Comparison of ENCODE assay signal across 19 cellular contexts in the genomic region with DNA sequence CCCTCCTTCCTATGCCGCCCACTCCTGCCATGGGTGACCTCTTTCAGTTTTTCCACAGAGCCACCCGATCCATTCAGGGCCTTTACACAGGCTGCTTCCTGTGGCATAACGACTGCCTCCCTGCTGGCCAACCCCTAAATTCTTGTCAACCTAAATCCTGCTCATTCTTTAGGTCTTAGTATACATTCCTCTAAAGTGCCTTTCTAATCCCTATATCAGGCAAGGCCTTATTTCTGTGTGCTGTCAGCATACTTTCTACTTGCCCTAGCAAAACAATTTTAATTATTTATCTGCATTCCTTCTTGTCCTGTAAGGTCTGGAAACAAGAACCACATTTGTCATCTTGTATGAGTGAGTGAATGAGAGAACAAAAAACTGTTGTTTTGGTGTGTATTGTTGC.
DNase-seq lines count a peak whose midpoint lies in the region; ATAC-seq, FAIRE-seq and TF ChIP-seq lines count a peak whose summit lies in the region.
"Had no signal": no experiment of that assay in that cellular context is flagged by ENCODE, and none has a peak within 500 bp of the region (broad histone marks: within the 10 kb centered on the region; RNA-seq: fewer than 3 reads in every experiment).

No MANE protein-coding gene starts in this region.

- H3K4me1 ChIP-seq in Caco-2 = peaks cover 19% of the 10 kb centered on the region
- no peaks in the 10 kb centered on the region for H3K4me1 ChIP-seq in IMR-90 (ENCODE audit: control insufficient read depth, insufficient read depth, low read length)
- H3K4me1 ChIP-seq in endodermal cell (ENCODE audit: control insufficient read depth, insufficient read depth, low read length) = no peaks in the 10 kb centered on the region
- peaks cover 27% of the 10 kb centered on the region for H3K4me1 ChIP-seq in parathyroid adenoma
- no peaks in the 10 kb centered on the region for H3K4me1 ChIP-seq in gastrocnemius medialis
- no peaks in the 10 kb centered on the region for H3K4me1 ChIP-seq in small intestine (ENCODE audit: control insufficient read depth in 2 of 2, insufficient read depth in 1 of 2, low read depth in 1 of 2, low read length in 1 of 2)

- no peak overlapping the region for H2BK20ac ChIP-seq in IMR-90 (ENCODE audit: low read depth, low read length)

- no peaks in the 10 kb centered on the region for H3K9me1 ChIP-seq in IMR-90 (ENCODE audit: insufficient read depth, low read length)

- TF ChIP-seq CTCF in Caco-2 (IDR thresholded peaks at IDR 0.05; ENCODE audit: insufficient read depth in 1 of 2, low read depth in 1 of 2, low read length in 1 of 2, severe bottlenecking in 1 of 2, unreplicated experiment in 1 of 2) (no peak), IMR-90 (conservative IDR thresholded peaks at IDR 0.05; ENCODE audit: low read depth, low read length) (no peak), endodermal cell (conservative IDR thresholded peaks at IDR 0.05) (no peak), parathyroid adenoma (IDR thresholded peaks at IDR 0.05) (no peak), gastrocnemius medialis (IDR thresholded peaks at IDR 0.05 in 4 of 5, conservative IDR thresholded peaks at IDR 0.05 in 1 of 5) (no peak)

- H4K8ac ChIP-seq in IMR-90 (ENCODE audit: low read depth in 2 of 2, low read length in 2 of 2) = no peak overlapping the region

- no peaks in the 10 kb centered on the region for H3K27me3 Mint-ChIP-seq in Caco-2 (ENCODE audit: insufficient read depth, unreplicated experiment)
- no peaks in the 10 kb centered on the region for H3K27me3 Mint-ChIP-seq in endodermal cell (ENCODE audit: insufficient read depth)

- H3K14ac ChIP-seq in IMR-90 (replicated peaks; ENCODE audit: low read depth, low read length) = no peak overlapping the region

- no peak overlapping the region for H4K91ac ChIP-seq in IMR-90 (ENCODE audit: insufficient read depth, low read depth, low read length)

- WGBS in IMR-90 (ENCODE audit: extremely low coverage in 2 of 2, insufficient read length in 1 of 2), 2 experiments = 53% methylated on average over 2 of the region's 3 CpGs; no CpG with 5 or more reads in 1 of the 2 experiments
- 82 to 83% methylated on average over 3 of the region's 3 CpGs for WGBS in endodermal cell (ENCODE audit: insufficient coverage in 1 of 2, insufficient read length in 1 of 2), 2 experiments
- 59 to 64% (median 64%) methylated on average over 3 of the region's 3 CpGs for WGBS in small intestine, 3 donors

- H3K4me3 Mint-ChIP-seq in Caco-2 (ENCODE audit: unreplicated experiment) = no peak overlapping the region
- no peak overlapping the region for H3K4me3 Mint-ChIP-seq in endodermal cell
- H3K4me3 Mint-ChIP-seq: CD14-positive monocyte had no signal

- H2AFZ ChIP-seq in IMR-90 (replicated peaks; ENCODE audit: low read length, poor library complexity) = no peak overlapping the region
- H2AFZ ChIP-seq in parathyroid adenoma = no peak overlapping the region
- H2AFZ ChIP-seq: GM23248 had no signal

- no peak overlapping the region for H2BK120ac ChIP-seq in IMR-90 (ENCODE audit: low read depth, low read length)

- H3K27ac Mint-ChIP-seq in Caco-2 (ENCODE audit: unreplicated experiment) (no peak overlapping the region), endodermal cell (no peak overlapping the region)
- H3K27ac Mint-ChIP-seq: CD14-positive monocyte had no signal

- H3K4me1 Mint-ChIP-seq in Caco-2 (ENCODE audit: low read depth, unreplicated experiment) (no peaks in the 10 kb centered on the region), endodermal cell (no peaks in the 10 kb centered on the region)

- no peak overlapping the region for H2BK5ac ChIP-seq in IMR-90 (ENCODE audit: low read depth, low read length, poor library complexity, severe bottlenecking)

- in situ Hi-C loops in IMR-90 (cut with MboI; ENCODE audit: low sequenced_read_pairs) (no loop called here), gastrocnemius medialis (cut with MboI; ENCODE audit: low sequenced_read_pairs in 4 of 4) (no loop called here)

- H2BK15ac ChIP-seq in IMR-90 (ENCODE audit: low read depth, low read length) = no peak overlapping the region

- no peak overlapping the region for H3K23ac ChIP-seq in IMR-90 (ENCODE audit: low read depth, low read length)

- no peak overlapping the region for H3K4me2 ChIP-seq in IMR-90 (ENCODE audit: low read depth, low read length)
- peak overlapping the region; percentile 13 for H3K4me2 ChIP-seq in parathyroid adenoma (ENCODE audit: low read length)

- TF ChIP-seq POLR2A in IMR-90 (IDR thresholded peaks at IDR 0.05; ENCODE audit: low read depth, low read length) (no peak), gastrocnemius medialis (IDR thresholded peaks at IDR 0.05) (no peak)

- H3K56ac ChIP-seq in IMR-90 (ENCODE audit: extremely low read depth, insufficient read depth, low read length) = no peak overlapping the region

- peaks cover 9% of the 10 kb centered on the region for H3K79me2 ChIP-seq in parathyroid adenoma

- H3K36me3 ChIP-seq in Caco-2 (ENCODE audit: control insufficient read depth, insufficient read depth, low read length) (no peaks in the 10 kb centered on the region), IMR-90 (ENCODE audit: control insufficient read depth, insufficient read depth, low read length) (no peaks in the 10 kb centered on the region), endodermal cell (ENCODE audit: control insufficient read depth, insufficient read depth, low read length) (no peaks in the 10 kb centered on the region), parathyroid adenoma (ENCODE audit: control insufficient read depth, insufficient read depth, low read length) (no peaks in the 10 kb centered on the region), gastrocnemius medialis (no peaks in the 10 kb centered on the region), small intestine (ENCODE audit: control insufficient read depth in 2 of 2, insufficient read depth in 2 of 2, low read length in 2 of 2) (no peaks in the 10 kb centered on the region)

- peak; percentile 39 to 55 for DNase-seq in Caco-2
- DNase-seq in IMR-90 = no peak
- peak; percentile 38 for DNase-seq in endodermal cell
- DNase-seq in COLO668 (lab: John Stamatoyannopoulos, UW; ENCODE audit: unreplicated experiment) = no peak
- DNase-seq in gastrocnemius medialis = no peak
- DNase-seq in small intestine = no peak
- DNase-seq: 8988T, Calu3, DMS79 treated with DMSO at 0.1 percent for 48 hours, GM23248, NCI-H1417, NCI-H1930, NCI-H2171, NCI-H510A, SHP77 treated with DMSO at 0.1 percent for 48 hours had no signal

- H3K4ac ChIP-seq in IMR-90 (ENCODE audit: low read depth, low read length) = no peak overlapping the region

- no peak overlapping the region for H3K18ac ChIP-seq in IMR-90 (ENCODE audit: low read depth, low read length)

- H3K27ac ChIP-seq in IMR-90 (ENCODE audit: insufficient read depth, low read length) (no peak overlapping the region), endodermal cell (ENCODE audit: low read depth, low read length) (no peak overlapping the region), parathyroid adenoma (peak overlapping the region; percentile 72), gastrocnemius medialis (no peak overlapping the region), small intestine (ENCODE audit: low read depth in 1 of 2, low read length in 1 of 2) (no peak overlapping the region)
- H3K27ac ChIP-seq: GM23248, HL-60 had no signal

- H3K9me3 Mint-ChIP-seq in Caco-2 (ENCODE audit: unreplicated experiment) = no peaks in the 10 kb centered on the region
- H3K9me3 Mint-ChIP-seq in endodermal cell = peaks cover 13% of the 10 kb centered on the region

- H3K9ac ChIP-seq in IMR-90 (ENCODE audit: low read depth, low read length) (no peak overlapping the region), endodermal cell (ENCODE audit: extremely low read depth, low read length, poor library complexity, severe bottlenecking) (no peak overlapping the region), parathyroid adenoma (no peak overlapping the region)
- H3K9ac ChIP-seq: GM23248 had no signal

- no peak overlapping the region for H4K5ac ChIP-seq in IMR-90 (ENCODE audit: low read depth, low read length)

- no peaks in the 10 kb centered on the region for H3K79me1 ChIP-seq in IMR-90 (ENCODE audit: low read depth in 1 of 2, low read length in 2 of 2)

- no peak overlapping the region for H2AK9ac ChIP-seq in IMR-90 (replicated peaks; ENCODE audit: low read depth, low read length, poor library complexity)

- dilution Hi-C loops in IMR-90 (cut with HindIII; ENCODE audit: low sequenced_read_pairs, unreplicated experiment) = no loop called here

- POLR2A ChIA-PET in Caco-2 (lab: Charles Lee) (no interaction called here), IMR-90 (lab: Charles Lee; ENCODE audit: unreplicated experiment) (no interaction called here)

- no peak for FAIRE-seq in small intestine (lab: Jason Lieb, UNC)

- CTCF ChIA-PET in Caco-2 (lab: Charles Lee) = no interaction called here
- CTCF ChIA-PET in IMR-90 (lab: Yijun Ruan, JAX) = no interaction called here

- peaks cover 18% of the 10 kb centered on the region; the same call in 1 of the 2 replicates for H3K9me3 ChIP-seq in Caco-2
- H3K9me3 ChIP-seq in IMR-90 (ENCODE audit: control insufficient read depth, insufficient read depth, low read length) = peaks cover 8% of the 10 kb centered on the region; the same call in 1 of the 2 replicates
- H3K9me3 ChIP-seq in endodermal cell (ENCODE audit: control insufficient read depth, low read length) = peaks cover 13% of the 10 kb centered on the region
- peaks cover 5% of the 10 kb centered on the region for H3K9me3 ChIP-seq in parathyroid adenoma (ENCODE audit: control insufficient read depth, low read length)
- H3K9me3 ChIP-seq in gastrocnemius medialis = no peaks in the 10 kb centered on the region
- H3K9me3 ChIP-seq in small intestine (ENCODE audit: control insufficient read depth, low read depth) = no peaks in the 10 kb centered on the region

- no peaks in the 10 kb centered on the region for H3K27me3 ChIP-seq in Caco-2 (replicated peaks; ENCODE audit: control insufficient read depth, insufficient read depth, low read length)
- no peaks in the 10 kb centered on the region for H3K27me3 ChIP-seq in IMR-90 (ENCODE audit: control insufficient read depth, insufficient read depth, low read length)
- no peaks in the 10 kb centered on the region for H3K27me3 ChIP-seq in endodermal cell (ENCODE audit: control insufficient read depth, insufficient read depth, low read length, poor library complexity, severe bottlenecking)
- H3K27me3 ChIP-seq in parathyroid adenoma (ENCODE audit: control insufficient read depth, insufficient read depth, low read length) = no peaks in the 10 kb centered on the region
- no peaks in the 10 kb centered on the region for H3K27me3 ChIP-seq in gastrocnemius medialis
- no peaks in the 10 kb centered on the region for H3K27me3 ChIP-seq in small intestine (ENCODE audit: control insufficient read depth in 2 of 2, insufficient read depth in 2 of 2, low read length in 2 of 2)

- intact Hi-C loops in Caco-2 (cut with micrococcal nuclease; ENCODE audit: unreplicated experiment) = loop anchor here (1.0 kb wide), 1 partner anchor 57 kb away; no protein-coding TSS in a partner anchor
- intact Hi-C loops in IMR-90 (cut with micrococcal nuclease) = no loop called here
- intact Hi-C loops in gastrocnemius medialis (cut with DNase I; ENCODE audit: low total_unique reads) = no loop called here

- no peak for TF ChIP-seq RAD21 in IMR-90 (IDR thresholded peaks at IDR 0.05; ENCODE audit: low read length)

- BruUV-seq in Caco-2 (replicated peaks; lab: Mats Ljungman, UMichigan) (no TSS peak), IMR-90 (replicated peaks; lab: Mats Ljungman, UMichigan) (no TSS peak)

- H3K36me3 Mint-ChIP-seq in Caco-2 (ENCODE audit: insufficient read depth, unreplicated experiment) = no peaks in the 10 kb centered on the region
- no peaks in the 10 kb centered on the region for H3K36me3 Mint-ChIP-seq in endodermal cell (ENCODE audit: low read depth)
- H3K36me3 Mint-ChIP-seq: CD14-positive monocyte had no signal

- H2AK5ac ChIP-seq in IMR-90 (ENCODE audit: low read depth, low read length) = no peak overlapping the region

- peak; percentile 44 for ATAC-seq in IMR-90 (ENCODE audit: low read depth)
- no peak for ATAC-seq in gastrocnemius medialis
- ATAC-seq in HG03457 (IDR thresholded peaks at IDR 0.05; ENCODE audit: unreplicated experiment) = no peak

- H3K4me3 ChIP-seq in Caco-2 (ENCODE audit: low read depth, low read length) (no peak overlapping the region), IMR-90 (ENCODE audit: insufficient read depth, low read depth, low read length) (no peak overlapping the region), endodermal cell (ENCODE audit: low read length) (no peak overlapping the region), parathyroid adenoma (ENCODE audit: low read depth, low read length) (no peak overlapping the region), gastrocnemius medialis (no peak overlapping the region), small intestine (ENCODE audit: low read depth in 1 of 2, low read length in 2 of 2) (no peak overlapping the region)
- H3K4me3 ChIP-seq: GM23248 had no signal

- H4K20me1 ChIP-seq in IMR-90 (ENCODE audit: insufficient read depth, low read length) = no peaks in the 10 kb centered on the region

Comparison
In these comparisons a context has a peak if more than half of its experiments do, and no peak if none do; other contexts are left out.
1. DNase-seq: peak in Caco-2 (2 of 2) and endodermal cell (single experiment); none in IMR-90 (single experiment), COLO668 (single experiment), gastrocnemius medialis (0 of 2) and small intestine (single experiment).